ENCODE assay signal across 1 cellular context in genomic region chr3:49674491-49674983, GRCh38.
TF ChIP-seq lines count a peak whose summit lies in the region.

No MANE protein-coding gene starts in this region.

TF ChIP-seq in H1, 55 proteins besides CTCF, POLR2A, EP300 and RAD21:
- no peak for TF ChIP-seq ASH2L (IDR thresholded peaks at IDR 0.05; ENCODE audit: low read length)
- no peak for TF ChIP-seq USF2 (IDR thresholded peaks at IDR 0.05; ENCODE audit: low read length)
- 0 out of 4 replicates have a peak, but pooled peaks of 1 of the 2 experiments have one; percentile 43 for TF ChIP-seq SIN3A (conservative IDR thresholded peaks at IDR 0.05 in 1 of 2, IDR thresholded peaks at IDR 0.05 in 1 of 2; ENCODE audit: low read depth in 1 of 2, low read length in 2 of 2)
- TF ChIP-seq CHD7 (IDR thresholded peaks at IDR 0.05; ENCODE audit: insufficient replicate concordance, low read length) = no peak
- TF ChIP-seq KDM4A (IDR thresholded peaks at IDR 0.05; ENCODE audit: low read depth, low read length, severe bottlenecking) = peak; percentile 13
- TF ChIP-seq BACH1 (IDR thresholded peaks at IDR 0.05; ENCODE audit: low read length) = no peak; the same call in 1 of the 2 replicates
- TF ChIP-seq YY1 (IDR thresholded peaks at IDR 0.05; ENCODE audit: low read depth, low read length) = peak; percentile 53; the same call in 1 of the 2 replicates
- TF ChIP-seq SP4 (IDR thresholded peaks at IDR 0.05; ENCODE audit: low read length) = no peak
- TF ChIP-seq RBBP5 (IDR thresholded peaks at IDR 0.05; ENCODE audit: borderline replicate concordance, low read depth, low read length) = no peak
- no peak for TF ChIP-seq CBX8 (IDR thresholded peaks at IDR 0.05; ENCODE audit: borderline replicate concordance, low read depth, low read length)
- TF ChIP-seq TAF1 (IDR thresholded peaks at IDR 0.05; ENCODE audit: low read depth, low read length) = no peak
- TF ChIP-seq SAP30 (IDR thresholded peaks at IDR 0.05; ENCODE audit: insufficient read depth, insufficient replicate concordance, low read length) = peak; percentile 34
- no peak for TF ChIP-seq TCF12 (IDR thresholded peaks at IDR 0.05; ENCODE audit: low read depth, low read length)
- no peak for TF ChIP-seq CHD1 (IDR thresholded peaks at IDR 0.05; ENCODE audit: low read depth, low read length)
- TF ChIP-seq HDAC2 (IDR thresholded peaks at IDR 0.05; ENCODE audit: borderline replicate concordance in 1 of 2, low read depth in 2 of 2, low read length in 2 of 2) = 0 out of 4 replicates have a peak, but pooled peaks of 1 of the 2 experiments have one; percentile 62
- no peak for TF ChIP-seq NRF1 (IDR thresholded peaks at IDR 0.05; ENCODE audit: low read depth, low read length)
- 0 out of 2 replicates have a peak, but pooled peaks have one; percentile 0 for TF ChIP-seq CREB1 (IDR thresholded peaks at IDR 0.05)
- no peak for TF ChIP-seq RFX5 (IDR thresholded peaks at IDR 0.05; ENCODE audit: borderline replicate concordance, low read depth, low read length)
- TF ChIP-seq MAX (IDR thresholded peaks at IDR 0.05) = peak; percentile 29; the same call in 1 of the 2 replicates
- no peak for TF ChIP-seq GABPA (IDR thresholded peaks at IDR 0.05; ENCODE audit: borderline replicate concordance, insufficient read depth, low read length)
- no peak for TF ChIP-seq RXRA (IDR thresholded peaks at IDR 0.05; ENCODE audit: insufficient read depth, low read depth, low read length)
- peak; percentile 74; the same call in 1 of the 2 replicates for TF ChIP-seq PHF8 (conservative IDR thresholded peaks at IDR 0.05; ENCODE audit: low read depth, low read length)
- no peak for TF ChIP-seq EZH2 (IDR thresholded peaks at IDR 0.05; ENCODE audit: low read depth, low read length, severe bottlenecking)
- TF ChIP-seq SP2 (IDR thresholded peaks at IDR 0.05; ENCODE audit: low read length) = no peak
